In genomic region chr22:19352217-19352616, GRCh38 we compare ENCODE assay signal across 20 cellular contexts.
A peak's percentile ranks its signal among the peaks of the same experiment; 100 is the strongest.
DNase-seq lines count a peak whose midpoint lies in the region; ATAC-seq and TF ChIP-seq lines count a peak whose summit lies in the region.
"Had no signal": no experiment of that assay in that cellular context is flagged by ENCODE, and none has a peak within 500 bp of the region (broad histone marks: within the 10 kb centered on the region; RNA-seq: fewer than 3 reads in every experiment).

No MANE protein-coding gene starts in this region.

- CTCF ChIA-PET in OCI-LY7 (lab: Charles Lee; ENCODE audit: unreplicated experiment) = no interaction called here

- POLR2A ChIA-PET in OCI-LY7 (lab: Charles Lee) = no interaction called here

- H3K4me3 ChIP-seq in OCI-LY7 (ENCODE audit: low read depth, low read length, poor library complexity, severe bottlenecking) (no peak overlapping the region), neuronal stem cell (ENCODE audit: low read length in 2 of 2) (no peak overlapping the region)

- H3K27me3 ChIP-seq in neuronal stem cell (ENCODE audit: control insufficient read depth in 3 of 3, insufficient read depth in 3 of 3, low read depth in 1 of 3, low read length in 3 of 3) = no peaks in the 10 kb centered on the region
- H3K27me3 ChIP-seq: BE2C had no signal

- H3K27ac ChIP-seq in OCI-LY7 (ENCODE audit: low read depth, low read length, poor library complexity, severe bottlenecking) (no peak overlapping the region), neuronal stem cell (replicated peaks; ENCODE audit: low read length) (no peak overlapping the region)

- H2AFZ ChIP-seq in OCI-LY7 (ENCODE audit: low read length) (no peak overlapping the region), neuronal stem cell (ENCODE audit: low read length) (no peak overlapping the region)

- peaks cover 2% of the 10 kb centered on the region for H3K79me1 ChIP-seq in neuronal stem cell (ENCODE audit: low read depth, low read length)

- no peaks in the 10 kb centered on the region for H3K27me3 Mint-ChIP-seq in chondrocyte (ENCODE audit: low read depth)
- H3K27me3 Mint-ChIP-seq in stimulated activated naive B cell treated with anti-CD40 and anti-IgM and Interleukin-4, amounts not matched to agents 10 μg/mL and 1 μg/mL and 100 μg/mL, for 72 hours = no peaks in the 10 kb centered on the region

- H3K4me2 ChIP-seq in OCI-LY7 (ENCODE audit: low read length) = no peak overlapping the region
- H3K4me2 ChIP-seq in neuronal stem cell (ENCODE audit: insufficient read depth, low read length, poor library complexity, severe bottlenecking) = no peak overlapping the region
- H3K4me2 ChIP-seq: SK-N-SH had no signal

- H3K36me3 ChIP-seq in OCI-LY7 (ENCODE audit: insufficient read depth, low read length) (peaks cover 99% of the 10 kb centered on the region), neuronal stem cell (replicated peaks in 1 of 2; ENCODE audit: control insufficient read depth in 2 of 2, insufficient read depth in 2 of 2, low read length in 2 of 2) (peaks cover 52 to 93% of the 10 kb centered on the region in 2 donors)

- peak overlapping the region; percentile 50 for H3K9ac ChIP-seq in neuronal stem cell (ENCODE audit: low read depth, low read length, poor library complexity)
- H3K9ac ChIP-seq: SK-N-SH had no signal

- intact Hi-C loops in OCI-LY7 (cut with micrococcal nuclease; ENCODE audit: unreplicated experiment) = no loop called here

- no peaks in the 10 kb centered on the region for H4K20me1 ChIP-seq in OCI-LY7 (ENCODE audit: insufficient read depth, low read length)

- no peaks in the 10 kb centered on the region for H3K9me3 Mint-ChIP-seq in chondrocyte (ENCODE audit: low read depth)
- H3K9me3 Mint-ChIP-seq in stimulated activated naive B cell treated with anti-CD40 and anti-IgM and Interleukin-4, amounts not matched to agents 10 μg/mL and 1 μg/mL and 100 μg/mL, for 72 hours = no peaks in the 10 kb centered on the region

- no peak overlapping the region for H3K4me3 Mint-ChIP-seq in chondrocyte (ENCODE audit: unreplicated experiment)
- no peak overlapping the region for H3K4me3 Mint-ChIP-seq in stimulated activated naive B cell treated with anti-CD40 and anti-IgM and Interleukin-4, amounts not matched to agents 10 μg/mL and 1 μg/mL and 100 μg/mL, for 72 hours

- no peaks in the 10 kb centered on the region for H3K9me2 ChIP-seq in OCI-LY7 (ENCODE audit: insufficient read depth, low read length)
- H3K9me2 ChIP-seq: SK-N-SH had no signal

- no peak overlapping the region for H2BK12ac ChIP-seq in neuronal stem cell (ENCODE audit: low read length)

- no peak overlapping the region for H3K4ac ChIP-seq in neuronal stem cell (ENCODE audit: low read length)

- BruUV-seq in OCI-LY7 (replicated peaks; lab: Mats Ljungman, UMichigan) = TSS peak; percentile 19

- H2BK5ac ChIP-seq in neuronal stem cell (ENCODE audit: low read length) = no peak overlapping the region

- peak; percentile 1 for DNase-seq in AG20443 (ENCODE audit: low spot score)
- DNase-seq in OCI-LY7 (ENCODE audit: low spot score) = no peak
- DNase-seq in chondrocyte (ENCODE audit: low spot score) = no peak
- no peak for DNase-seq in neuronal stem cell (ENCODE audit: low spot score)
- no peak for DNase-seq in stimulated activated naive B cell treated with anti-CD40 and anti-IgM and Interleukin-4, amounts not matched to agents 10 μg/mL and 1 μg/mL and 100 μg/mL, for 72 hours
- DNase-seq in HK-2 (ENCODE audit: unreplicated experiment) = no peak
- DNase-seq: BE2C, DMS 273 treated with DMSO at 0.1 percent for 48 hours, DMS79 treated with DMSO at 0.1 percent for 48 hours, KBM-7, MM.1S, NCI-H1048, NCI-H1417 treated with DMSO at 0.1 percent for 48 hours, NCI-H187 treated with DMSO at 0.1 percent for 48 hours, NCI-H2107, NCI-H69, SIG-M5, SK-N-SH had no signal

- H2BK15ac ChIP-seq in neuronal stem cell (ENCODE audit: low read length) = no peak overlapping the region

- no peak overlapping the region for H3K23ac ChIP-seq in neuronal stem cell (ENCODE audit: low read depth, low read length, poor library complexity)

- H2BK120ac ChIP-seq in neuronal stem cell (ENCODE audit: low read depth, low read length) = no peak overlapping the region

- no peaks in the 10 kb centered on the region for H3K9me3 ChIP-seq in OCI-LY7 (ENCODE audit: low read length)
- H3K9me3 ChIP-seq in neuronal stem cell (replicated peaks in 1 of 2; ENCODE audit: control insufficient read depth in 2 of 2, insufficient read depth in 1 of 2, low read depth in 1 of 2, low read length in 2 of 2) = no peaks in the 10 kb centered on the region
- H3K9me3 ChIP-seq: BE2C, SK-N-SH had no signal

- no peak for ATAC-seq in HG03196 (IDR thresholded peaks at IDR 0.05; ENCODE audit: unreplicated experiment)
- ATAC-seq in stimulated activated naive B cell treated with anti-CD40 and anti-IgM and Interleukin-4, amounts not matched to agents 10 μg/mL and 1 μg/mL and 100 μg/mL, for 72 hours (replicated peaks) = no peak
- ATAC-seq: Panc1 had no signal

- TF ChIP-seq CTCF in OCI-LY7 (conservative IDR thresholded peaks at IDR 0.05; ENCODE audit: low read length) = no peak
- no peak for TF ChIP-seq CTCF in chondrocyte (IDR thresholded peaks at IDR 0.05)

- H4K91ac ChIP-seq in neuronal stem cell (ENCODE audit: low read depth, low read length, poor library complexity) = no peak overlapping the region

- peak overlapping the region; percentile 34 for H3K27ac Mint-ChIP-seq in chondrocyte (ENCODE audit: unreplicated experiment)
- no peak overlapping the region for H3K27ac Mint-ChIP-seq in stimulated activated naive B cell treated with anti-CD40 and anti-IgM and Interleukin-4, amounts not matched to agents 10 μg/mL and 1 μg/mL and 100 μg/mL, for 72 hours

- H2AK5ac ChIP-seq in neuronal stem cell (ENCODE audit: low read depth, low read length) = no peak overlapping the region

- no CpG with 5 or more reads among the region's 6 CpGs for WGBS in neuronal stem cell (ENCODE audit: extremely low coverage in 2 of 2, insufficient read length in 2 of 2, insufficient replicate concordance in 1 of 2), 2 donors

- H3K79me2 ChIP-seq in OCI-LY7 (ENCODE audit: insufficient read depth, low read depth, low read length) = no peaks in the 10 kb centered on the region

- H3K4me1 Mint-ChIP-seq in chondrocyte (ENCODE audit: low read depth) = no peaks in the 10 kb centered on the region
- H3K4me1 Mint-ChIP-seq in stimulated activated naive B cell treated with anti-CD40 and anti-IgM and Interleukin-4, amounts not matched to agents 10 μg/mL and 1 μg/mL and 100 μg/mL, for 72 hours = peaks cover 0 to 4% of the 10 kb centered on the region in 2 donors

- peaks cover 34% of the 10 kb centered on the region for H3K36me3 Mint-ChIP-seq in chondrocyte (ENCODE audit: low read depth)
- H3K36me3 Mint-ChIP-seq in stimulated activated naive B cell treated with anti-CD40 and anti-IgM and Interleukin-4, amounts not matched to agents 10 μg/mL and 1 μg/mL and 100 μg/mL, for 72 hours = peaks cover 50 to 55% of the 10 kb centered on the region in 2 donors

- no peak overlapping the region for H3K14ac ChIP-seq in neuronal stem cell (ENCODE audit: low read length)

- H3K4me1 ChIP-seq in OCI-LY7 (ENCODE audit: insufficient read depth, low read length, poor library complexity, severe bottlenecking) (no peaks in the 10 kb centered on the region), neuronal stem cell (ENCODE audit: control insufficient read depth in 2 of 2, insufficient read depth in 1 of 2, low read depth in 1 of 2, low read length in 2 of 2) (peaks cover 0 to 3% of the 10 kb centered on the region in 2 donors)
- H3K4me1 ChIP-seq: BE2C had no signal

- no peak overlapping the region for H3K18ac ChIP-seq in neuronal stem cell (ENCODE audit: low read length)

- H4K8ac ChIP-seq in neuronal stem cell (ENCODE audit: low read depth, low read length) = no peak overlapping the region
